Comparison of ENCODE assay signal across 30 cellular contexts in genomic region chr6:3535716-3536435, GRCh38.
DNase-seq lines count a peak whose midpoint lies in the region; ATAC-seq and TF ChIP-seq lines count a peak whose summit lies in the region.
"Had no signal": no experiment of that assay in that cellular context is flagged by ENCODE, and none has a peak within 500 bp of the region (broad histone marks: within the 10 kb centered on the region; RNA-seq: fewer than 3 reads in every experiment).

No MANE protein-coding gene starts in this region.

- H3K36me3 ChIP-seq in right atrium auricular region (no peaks in the 10 kb centered on the region), mucosa of descending colon (ENCODE audit: low read depth) (no peaks in the 10 kb centered on the region), vagina (no peaks in the 10 kb centered on the region)
- H3K36me3 ChIP-seq: brain microvascular endothelial cell, left lung had no signal

- H3K4me1 ChIP-seq in right atrium auricular region: no peaks in the 10 kb centered on the region
- peaks cover 8% of the 10 kb centered on the region for H3K4me1 ChIP-seq in mucosa of descending colon (ENCODE audit: low read depth)
- H3K4me1 ChIP-seq in vagina: no peaks in the 10 kb centered on the region
- H3K4me1 ChIP-seq: left lung, psoas muscle had no signal

- H3K27ac ChIP-seq in right atrium auricular region (no peak overlapping the region), vagina (no peak overlapping the region)
- H3K27ac ChIP-seq: brain microvascular endothelial cell, left lung, psoas muscle had no signal

- H3K27ac Mint-ChIP-seq in activated naive CD4-positive, alpha-beta T cell treated with anti-CD3 and anti-CD28 coated beads, Interleukin-2, amount 50 U/mL, for 72 hours: no peak overlapping the region
- H3K27ac Mint-ChIP-seq: activated naive CD4-positive, alpha-beta T cell treated with anti-CD3 and anti-CD28 coated beads, Interleukin-2, amount 10 ng/mL, durations not matched to agents 7 days and 5 days; activated T-helper 1 cell treated with anti-CD3 and anti-CD28 coated beads, Interleukin-12 subunit alpha, Interleukin-12 subunit beta, Interleukin-2, Interleukin-4 antibody, amounts not matched to agents 30 ng/mL and 10 ng/mL and 1 ng/mL, durations not matched to agents 14 hours and 24 hours and 36 hours; CD14-positive monocyte; immature natural killer cell; stimulated activated effector memory CD8-positive, alpha-beta T cell treated with anti-CD3 and anti-CD28 coated beads, Interleukin-12 subunit alpha, Interleukin-12 subunit beta, amount 100 ng/mL, for 72 hours had no signal

- intact Hi-C loops in left ventricle myocardium superior (cut with micrococcal nuclease): no loop called here
- intact Hi-C loops in mucosa of descending colon (cut with DNase I, micrococcal nuclease): no loop called here
- intact Hi-C loops in vagina (cut with DNase I): no loop called here

- no peaks in the 10 kb centered on the region for H3K36me3 Mint-ChIP-seq in activated naive CD4-positive, alpha-beta T cell treated with anti-CD3 and anti-CD28 coated beads, Interleukin-2, amount 50 U/mL, for 72 hours
- H3K36me3 Mint-ChIP-seq: activated naive CD4-positive, alpha-beta T cell treated with anti-CD3 and anti-CD28 coated beads, Interleukin-2, amount 10 ng/mL, durations not matched to agents 7 days and 5 days; CD14-positive monocyte; immature natural killer cell; stimulated activated effector memory CD8-positive, alpha-beta T cell treated with anti-CD3 and anti-CD28 coated beads, Interleukin-12 subunit alpha, Interleukin-12 subunit beta, amount 100 ng/mL, for 72 hours had no signal

- TF ChIP-seq POLR2A in vagina (IDR thresholded peaks at IDR 0.05): no peak

- peak; percentile 43 for DNase-seq in right atrium auricular region (ENCODE audit: low spot score)
- DNase-seq in left ventricle myocardium superior: no peak
- no peak for DNase-seq in mucosa of descending colon
- no peak for DNase-seq in activated naive CD4-positive, alpha-beta T cell treated with anti-CD3 and anti-CD28 coated beads, Interleukin-2, amount 50 U/mL, for 72 hours (ENCODE audit: low spot score in 2 of 2)
- DNase-seq in activated T-cell treated with anti-CD3 and anti-CD28 coated beads for 4 hours: no peak
- no peak for DNase-seq in activated gamma-delta T cell (lab: John Stamatoyannopoulos, UW)
- no peak for DNase-seq in vagina (ENCODE audit: extremely low spot score in 2 of 2)
- DNase-seq: 8988T; activated CD4-positive, alpha-beta T cell treated with anti-CD3 and anti-CD28 coated beads, Interleukin-2, amount 50 U/mL, for 4 hours; activated naive CD4-positive, alpha-beta T cell treated with anti-CD3 and anti-CD28 coated beads, Interleukin-2, amount 10 ng/mL, durations not matched to agents 7 days and 5 days; amniotic stem cell; brain microvascular endothelial cell; Calu3; cerebellar nuclear complex; GM23248; hippocampal formation; immature natural killer cell; left lung; NCI-H1092 treated with DMSO at 0.1 percent for 48 hours; NCI-H187; NCI-H2171 treated with DMSO at 0.1 percent for 48 hours; NCI-H524; psoas muscle; Right ventricle myocardium superior; T-helper 17 cell had no signal

- no peaks in the 10 kb centered on the region for H3K9me3 Mint-ChIP-seq in activated naive CD4-positive, alpha-beta T cell treated with anti-CD3 and anti-CD28 coated beads, Interleukin-2, amount 50 U/mL, for 72 hours
- H3K9me3 Mint-ChIP-seq: activated naive CD4-positive, alpha-beta T cell treated with anti-CD3 and anti-CD28 coated beads, Interleukin-2, amount 10 ng/mL, durations not matched to agents 7 days and 5 days; activated T-helper 1 cell treated with anti-CD3 and anti-CD28 coated beads, Interleukin-12 subunit alpha, Interleukin-12 subunit beta, Interleukin-2, Interleukin-4 antibody, amounts not matched to agents 30 ng/mL and 10 ng/mL and 1 ng/mL, durations not matched to agents 14 hours and 24 hours and 36 hours; CD14-positive monocyte; immature natural killer cell; stimulated activated effector memory CD8-positive, alpha-beta T cell treated with anti-CD3 and anti-CD28 coated beads, Interleukin-12 subunit alpha, Interleukin-12 subunit beta, amount 100 ng/mL, for 72 hours had no signal

- no peak overlapping the region for H3K4me3 ChIP-seq in right atrium auricular region
- H3K4me3 ChIP-seq in mucosa of descending colon: no peak overlapping the region
- H3K4me3 ChIP-seq in vagina: no peak overlapping the region
- H3K4me3 ChIP-seq: GM23248, left lung, psoas muscle had no signal

- H3K27me3 ChIP-seq in right atrium auricular region: no peaks in the 10 kb centered on the region
- H3K27me3 ChIP-seq in vagina: no peaks in the 10 kb centered on the region
- H3K27me3 ChIP-seq: brain microvascular endothelial cell, left lung had no signal

- H3K9me3 ChIP-seq in right atrium auricular region (no peaks in the 10 kb centered on the region), mucosa of descending colon (no peaks in the 10 kb centered on the region), vagina (no peaks in the 10 kb centered on the region)
- H3K9me3 ChIP-seq: left lung, psoas muscle had no signal

- ATAC-seq in left ventricle myocardium superior (no peak), esophagus mucosa (peak; percentile 58), mucosa of descending colon (peak; percentile 55)
- no peak for ATAC-seq in activated naive CD4-positive, alpha-beta T cell treated with anti-CD3 and anti-CD28 coated beads, Interleukin-2, amount 50 U/mL, for 72 hours
- ATAC-seq: activated CD4-positive, CD25-positive, alpha-beta regulatory T cell treated with anti-CD3 and anti-CD28 coated beads, Interleukin-2, amount 50 U/mL, for 24 hours; left lung; psoas muscle; stimulated activated effector memory CD8-positive, alpha-beta T cell treated with anti-CD3 and anti-CD28 coated beads, Interleukin-12 subunit alpha, Interleukin-12 subunit beta, amount 100 ng/mL, for 72 hours; T-helper 17 cell had no signal

- no peak for TF ChIP-seq CTCF in right atrium auricular region (IDR thresholded peaks at IDR 0.05)
- no peak for TF ChIP-seq CTCF in mucosa of descending colon (IDR thresholded peaks at IDR 0.05)
- no peak for TF ChIP-seq CTCF in vagina (IDR thresholded peaks at IDR 0.05)

Comparison
In these comparisons a context has a peak if more than half of its experiments do, and no peak if none do; other contexts are left out.
1. ATAC-seq: peak in esophagus mucosa (single experiment) and mucosa of descending colon (single experiment); none in left ventricle myocardium superior (single experiment) and activated naive CD4-positive, alpha-beta T cell treated with anti-CD3 and anti-CD28 coated beads, Interleukin-2, amount 50 U/mL, for 72 hours (0 of 2).